Comparison of ENCODE assay signal across 1 cellular context in the genomic region with DNA sequence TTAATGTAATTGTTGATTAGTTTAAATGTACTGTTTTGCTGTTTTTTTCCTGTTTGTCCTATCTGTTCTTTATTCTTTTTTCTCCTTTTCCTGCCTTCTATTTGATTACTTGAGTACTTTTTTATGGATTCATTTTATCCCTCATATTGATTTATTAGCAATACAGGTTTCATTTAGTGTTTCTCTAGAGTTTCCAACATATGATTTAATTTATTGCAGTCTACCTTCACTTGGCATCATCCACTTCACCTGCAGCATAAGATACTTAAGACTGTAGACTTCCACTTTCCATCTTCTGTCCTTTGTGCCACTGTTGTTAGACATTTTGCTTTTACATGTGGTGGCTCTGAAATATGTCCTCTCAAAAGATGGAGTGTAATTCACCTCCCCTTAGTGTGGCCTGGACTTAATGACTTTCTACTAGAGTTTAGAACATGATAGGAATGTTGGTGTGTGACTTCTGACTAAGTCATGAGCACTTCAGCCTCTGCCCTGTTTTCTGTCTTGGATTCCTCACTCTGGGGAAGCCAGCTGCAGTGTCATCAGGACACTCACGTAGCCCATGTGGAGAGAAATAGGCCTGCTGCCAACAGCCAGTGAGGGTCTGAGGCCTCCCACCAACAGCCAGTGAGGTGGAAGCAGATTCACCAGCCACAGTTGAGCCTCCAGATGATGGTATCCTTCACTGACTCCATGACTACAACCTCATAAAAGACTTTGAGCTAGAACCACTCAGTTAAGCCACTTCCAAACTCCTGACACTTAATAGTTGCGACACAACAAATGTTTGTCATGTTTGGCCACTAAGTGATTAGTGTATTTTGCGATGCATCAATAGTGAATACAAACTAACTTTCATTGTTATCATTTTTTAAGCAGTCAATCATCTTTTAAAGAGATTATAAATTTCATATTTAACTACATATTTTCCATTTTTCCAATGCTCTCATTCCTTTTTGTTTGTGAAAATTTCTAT.
TF ChIP-seq lines count a peak whose summit lies in the region.

No MANE protein-coding gene starts in this region.

TF ChIP-seq in K562, 482 proteins besides CTCF, POLR2A, EP300 and RAD21 (continued from another document and continues in another):
- no peak for TF ChIP-seq ZNF12 (CRISPR knock-in tag; IDR thresholded peaks at IDR 0.05)
- 0 out of 2 replicates have a peak, but pooled peaks have one; percentile 17 for TF ChIP-seq NFXL1 (CRISPR knock-in tag; IDR thresholded peaks at IDR 0.05)
- TF ChIP-seq, protein P1, sequence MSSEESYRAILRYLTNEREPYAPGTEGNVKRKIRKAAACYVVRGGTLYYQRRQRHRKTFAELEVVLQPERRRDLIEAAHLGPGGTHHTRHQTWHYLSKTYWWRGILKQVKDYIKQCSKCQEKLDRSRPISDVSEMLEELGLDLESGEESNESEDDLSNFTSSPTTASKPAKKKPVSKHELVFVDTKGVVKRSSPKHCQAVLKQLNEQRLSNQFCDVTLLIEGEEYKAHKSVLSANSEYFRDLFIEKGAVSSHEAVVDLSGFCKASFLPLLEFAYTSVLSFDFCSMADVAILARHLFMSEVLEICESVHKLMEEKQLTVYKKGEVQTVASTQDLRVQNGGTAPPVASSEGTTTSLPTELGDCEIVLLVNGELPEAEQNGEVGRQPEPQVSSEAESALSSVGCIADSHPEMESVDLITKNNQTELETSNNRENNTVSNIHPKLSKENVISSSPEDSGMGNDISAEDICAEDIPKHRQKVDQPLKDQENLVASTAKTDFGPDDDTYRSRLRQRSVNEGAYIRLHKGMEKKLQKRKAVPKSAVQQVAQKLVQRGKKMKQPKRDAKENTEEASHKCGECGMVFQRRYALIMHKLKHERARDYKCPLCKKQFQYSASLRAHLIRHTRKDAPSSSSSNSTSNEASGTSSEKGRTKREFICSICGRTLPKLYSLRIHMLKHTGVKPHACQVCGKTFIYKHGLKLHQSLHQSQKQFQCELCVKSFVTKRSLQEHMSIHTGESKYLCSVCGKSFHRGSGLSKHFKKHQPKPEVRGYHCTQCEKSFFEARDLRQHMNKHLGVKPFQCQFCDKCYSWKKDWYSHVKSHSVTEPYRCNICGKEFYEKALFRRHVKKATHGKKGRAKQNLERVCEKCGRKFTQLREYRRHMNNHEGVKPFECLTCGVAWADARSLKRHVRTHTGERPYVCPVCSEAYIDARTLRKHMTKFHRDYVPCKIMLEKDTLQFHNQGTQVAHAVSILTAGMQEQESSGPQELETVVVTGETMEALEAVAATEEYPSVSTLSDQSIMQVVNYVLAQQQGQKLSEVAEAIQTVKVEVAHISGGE (CRISPR knock-in tag; IDR thresholded peaks at IDR 0.05): no peak
- TF ChIP-seq SMAD3 (CRISPR knock-in tag; conservative IDR thresholded peaks at IDR 0.05): no peak; the same call in 1 of the 2 replicates
- peak; percentile 21; the same call in 1 of the 2 replicates for TF ChIP-seq ZNF3 (CRISPR knock-in tag; IDR thresholded peaks at IDR 0.05)
- no peak; the same call in 1 of the 2 replicates for TF ChIP-seq AFF4 (CRISPR knock-in tag; IDR thresholded peaks at IDR 0.05)
- TF ChIP-seq PTBP1 (IDR thresholded peaks at IDR 0.05; ENCODE audit: low read depth, low read length): 0 out of 2 replicates have a peak, but pooled peaks have one; percentile 23
- TF ChIP-seq SRSF7 (optimal IDR thresholded peaks at IDR 0.05; ENCODE audit: low read depth, low read length): no peak
- no peak; the same call in 1 of the 2 replicates for TF ChIP-seq STAT5A (IDR thresholded peaks at IDR 0.05; ENCODE audit: borderline replicate concordance, low read length)
- no peak for TF ChIP-seq SIN3A (IDR thresholded peaks at IDR 0.05; ENCODE audit: borderline replicate concordance in 2 of 2, control insufficient read depth in 1 of 2, low read depth in 2 of 2, low read length in 2 of 2)
- TF ChIP-seq PREB (CRISPR knock-in tag; IDR thresholded peaks at IDR 0.05): no peak
- peak; percentile 67; the same call in 1 of the 2 replicates for TF ChIP-seq E2F1 (CRISPR knock-in tag; IDR thresholded peaks at IDR 0.05)
- TF ChIP-seq RBM15 (IDR thresholded peaks at IDR 0.05; ENCODE audit: insufficient read depth, low read length): no peak
- no peak for TF ChIP-seq NR2C2 (CRISPR knock-in tag; IDR thresholded peaks at IDR 0.05)
- TF ChIP-seq NR2C2 (tag; IDR thresholded peaks at IDR 0.05): no peak
- TF ChIP-seq ZFX (CRISPR knock-in tag; IDR thresholded peaks at IDR 0.05): no peak
- peak; percentile 84 for TF ChIP-seq SUPT5H (IDR thresholded peaks at IDR 0.05)
- TF ChIP-seq YY1 (IDR thresholded peaks at IDR 0.05; ENCODE audit: borderline replicate concordance in 1 of 3, control insufficient read depth in 1 of 3, extremely low read depth in 1 of 3, insufficient read depth in 3 of 3, insufficient read length in 1 of 3, insufficient replicate concordance in 2 of 3, low read depth in 1 of 3, low read length in 2 of 3): peak in 1 of 3 experiments; percentile 40
- no peak; the same call in 1 of the 2 replicates for TF ChIP-seq GABPB1 (CRISPR knock-in tag; IDR thresholded peaks at IDR 0.05)
- peak; percentile 66 for TF ChIP-seq RBFOX2 (IDR thresholded peaks at IDR 0.05; ENCODE audit: low read depth, low read length)
- no peak for TF ChIP-seq FOXA1 (IDR thresholded peaks at IDR 0.05; ENCODE audit: borderline replicate concordance)
- TF ChIP-seq CBX5 (IDR thresholded peaks at IDR 0.05; ENCODE audit: borderline replicate concordance, low read depth): no peak
- TF ChIP-seq ARID2 (IDR thresholded peaks at IDR 0.05): no peak
- TF ChIP-seq PML (IDR thresholded peaks at IDR 0.05; ENCODE audit: low read length): peak; percentile 89
- peak; percentile 37 for TF ChIP-seq RFX7 (CRISPR knock-in tag; IDR thresholded peaks at IDR 0.05)
- TF ChIP-seq BACH1 (tag; IDR thresholded peaks at IDR 0.05): no peak; the same call in 1 of the 2 replicates
- TF ChIP-seq BRCA1 (IDR thresholded peaks at IDR 0.05): no peak
- TF ChIP-seq BRCA1 (CRISPR knock-in tag; IDR thresholded peaks at IDR 0.05): no peak
- TF ChIP-seq ZNF586 (CRISPR knock-in tag; conservative IDR thresholded peaks at IDR 0.05): no peak
- TF ChIP-seq ZNF717 (CRISPR knock-in tag; IDR thresholded peaks at IDR 0.05): peak; percentile 76
- TF ChIP-seq MEF2A (IDR thresholded peaks at IDR 0.05; ENCODE audit: control insufficient read depth, low read depth, low read length): no peak
- no peak for TF ChIP-seq ZNF184 (CRISPR knock-in tag; IDR thresholded peaks at IDR 0.05)
- TF ChIP-seq TCF15 (CRISPR knock-in tag; IDR thresholded peaks at IDR 0.05): no peak
- TF ChIP-seq ATF7 (IDR thresholded peaks at IDR 0.05): no peak
- TF ChIP-seq THRA (IDR thresholded peaks at IDR 0.05): no peak
- peak; percentile 17; the same call in 1 of the 2 replicates for TF ChIP-seq MAFK (IDR thresholded peaks at IDR 0.05; ENCODE audit: low read length)
- no peak for TF ChIP-seq ARID3B (CRISPR knock-in tag; IDR thresholded peaks at IDR 0.05; ENCODE audit: borderline replicate concordance)
- TF ChIP-seq HEY1 (CRISPR knock-in tag; IDR thresholded peaks at IDR 0.05; ENCODE audit: borderline replicate concordance): no peak
- no peak for TF ChIP-seq ZNF224 (CRISPR knock-in tag; IDR thresholded peaks at IDR 0.05)
- TF ChIP-seq ETV1 (tag; conservative IDR thresholded peaks at IDR 0.05; ENCODE audit: low read depth): no peak
- peak; percentile 7; the same call in 1 of the 2 replicates for TF ChIP-seq EP400 (IDR thresholded peaks at IDR 0.05)
- TF ChIP-seq MTA2 (IDR thresholded peaks at IDR 0.05; ENCODE audit: low read depth): no peak
- TF ChIP-seq NKRF (IDR thresholded peaks at IDR 0.05; ENCODE audit: borderline replicate concordance): no peak
- TF ChIP-seq, protein P2, sequence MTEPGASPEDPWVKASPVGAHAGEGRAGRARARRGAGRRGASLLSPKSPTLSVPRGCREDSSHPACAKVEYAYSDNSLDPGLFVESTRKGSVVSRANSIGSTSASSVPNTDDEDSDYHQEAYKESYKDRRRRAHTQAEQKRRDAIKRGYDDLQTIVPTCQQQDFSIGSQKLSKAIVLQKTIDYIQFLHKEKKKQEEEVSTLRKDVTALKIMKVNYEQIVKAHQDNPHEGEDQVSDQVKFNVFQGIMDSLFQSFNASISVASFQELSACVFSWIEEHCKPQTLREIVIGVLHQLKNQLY (CRISPR knock-in tag; conservative IDR thresholded peaks at IDR 0.05): no peak; a peak in 1 of 4 replicates
- TF ChIP-seq SLC30A9 (CRISPR knock-in tag; IDR thresholded peaks at IDR 0.05): no peak
